9 cellular contexts compared by ENCODE assay signal in the genomic region with DNA sequence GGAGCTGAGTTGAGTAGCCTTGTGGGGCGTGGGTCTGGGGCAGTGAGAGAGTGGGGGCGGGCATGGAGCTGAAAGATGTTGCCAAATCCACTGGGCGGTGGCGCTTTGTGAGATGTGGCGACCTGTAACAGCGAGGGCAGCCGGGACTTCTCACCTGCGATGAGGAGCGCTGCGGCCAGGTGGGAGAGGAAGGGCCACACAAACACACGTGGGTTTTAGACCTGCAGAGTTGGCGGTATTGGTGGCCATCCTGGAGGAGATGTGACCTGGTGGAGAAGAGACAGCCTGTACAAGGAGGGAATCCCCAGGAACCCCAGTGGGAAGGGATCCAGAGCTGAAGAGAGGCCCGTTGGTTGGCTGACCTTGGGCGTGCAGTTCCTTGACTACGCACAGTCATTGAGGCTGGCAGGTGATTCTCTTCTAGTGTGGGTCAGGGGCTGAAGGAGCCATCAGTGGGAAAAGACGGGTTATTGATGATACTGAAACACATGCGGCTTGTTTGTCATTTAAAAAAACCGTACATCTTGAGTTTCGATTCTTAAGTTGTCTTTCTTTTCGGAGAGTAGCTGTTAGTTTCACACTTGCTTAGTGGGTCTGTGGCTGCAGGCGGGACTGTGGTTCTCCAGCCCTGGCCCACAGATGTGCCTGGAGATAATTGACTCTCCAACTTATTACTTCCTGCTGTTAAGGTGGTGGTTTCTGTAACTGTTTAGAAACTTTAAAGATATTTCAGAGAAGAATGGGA.
DNase-seq lines count a peak whose midpoint lies in the region; ATAC-seq lines count a peak whose summit lies in the region.
"Had no signal": no experiment of that assay in that cellular context is flagged by ENCODE, and none has a peak within 500 bp of the region (broad histone marks: within the 10 kb centered on the region; RNA-seq: fewer than 3 reads in every experiment).

No MANE protein-coding gene starts in this region.

- H3K27me3 Mint-ChIP-seq in T-helper 1 cell treated with Interleukin-12 subunit alpha and Interleukin-12 subunit beta and Interleukin-4 antibody, amounts not matched to agents 30 μg/mL and 1 μg/mL, for 36 hours (ENCODE audit: low read depth): no peaks in the 10 kb centered on the region
- H3K27me3 Mint-ChIP-seq in central memory CD8-positive, alpha-beta T cell: no peaks in the 10 kb centered on the region

- H3K36me3 Mint-ChIP-seq in T-helper 1 cell treated with Interleukin-12 subunit alpha and Interleukin-12 subunit beta and Interleukin-4 antibody, amounts not matched to agents 30 μg/mL and 1 μg/mL, for 36 hours (ENCODE audit: low read depth): peaks cover 21% of the 10 kb centered on the region
- peaks cover 20% of the 10 kb centered on the region for H3K36me3 Mint-ChIP-seq in central memory CD8-positive, alpha-beta T cell (ENCODE audit: insufficient read depth)

- no peaks in the 10 kb centered on the region for H3K9me3 Mint-ChIP-seq in T-helper 1 cell treated with Interleukin-12 subunit alpha and Interleukin-12 subunit beta and Interleukin-4 antibody, amounts not matched to agents 30 μg/mL and 1 μg/mL, for 36 hours
- no peaks in the 10 kb centered on the region for H3K9me3 Mint-ChIP-seq in central memory CD8-positive, alpha-beta T cell

- peak; percentile 35 to 72 for DNase-seq in central memory CD8-positive, alpha-beta T cell (ENCODE audit: low spot score in 2 of 2)
- DNase-seq in stimulated activated naive CD4-positive, alpha-beta T cell treated with Interleukin-2 at 50 U/mL for 16 hours (lab: John Stamatoyannopoulos, UW): peak; percentile 62
- no peak for DNase-seq in NCI-H146 (lab: John Stamatoyannopoulos, UW)
- DNase-seq in NCI-H2081 treated with DMSO at 0.1 percent for 48 hours (lab: John Stamatoyannopoulos, UW): no peak
- DNase-seq in EL: no peak

- peak overlapping the region; percentile 95 for H3K27ac Mint-ChIP-seq in T-helper 1 cell treated with Interleukin-12 subunit alpha and Interleukin-12 subunit beta and Interleukin-4 antibody, amounts not matched to agents 30 μg/mL and 1 μg/mL, for 36 hours
- H3K27ac Mint-ChIP-seq in central memory CD8-positive, alpha-beta T cell (ENCODE audit: low read depth): peak overlapping the region; percentile 92

- H3K4me3 Mint-ChIP-seq in T-helper 1 cell treated with Interleukin-12 subunit alpha and Interleukin-12 subunit beta and Interleukin-4 antibody, amounts not matched to agents 30 μg/mL and 1 μg/mL, for 36 hours: peak overlapping the region; percentile 89
- peak overlapping the region; percentile 92 for H3K4me3 Mint-ChIP-seq in central memory CD8-positive, alpha-beta T cell

- ATAC-seq in GM18907 (IDR thresholded peaks at IDR 0.05; ENCODE audit: unreplicated experiment): peak; percentile 38
- ATAC-seq in HG02970 (IDR thresholded peaks at IDR 0.05; ENCODE audit: low FRiP score, unreplicated experiment): peak; percentile 28
- ATAC-seq in central memory CD8-positive, alpha-beta T cell (replicated peaks; ENCODE audit: extremely low read depth, poor library complexity, severe bottlenecking): peak; percentile 69
- ATAC-seq: left lung had no signal

- H3K4me1 Mint-ChIP-seq in T-helper 1 cell treated with Interleukin-12 subunit alpha and Interleukin-12 subunit beta and Interleukin-4 antibody, amounts not matched to agents 30 μg/mL and 1 μg/mL, for 36 hours (ENCODE audit: low read depth): peaks cover 55% of the 10 kb centered on the region
- H3K4me1 Mint-ChIP-seq in central memory CD8-positive, alpha-beta T cell: peaks cover 62% of the 10 kb centered on the region

Comparison
In these comparisons a context has a peak if more than half of its experiments do, and no peak if none do; other contexts are left out.
1. DNase-seq: peak in central memory CD8-positive, alpha-beta T cell (2 of 2) and stimulated activated naive CD4-positive, alpha-beta T cell treated with Interleukin-2 at 50 U/mL for 16 hours (single experiment); none in NCI-H146 (single experiment), NCI-H2081 treated with DMSO at 0.1 percent for 48 hours (single experiment) and EL (single experiment).
2. Peak in every context shown above with its lines, with median percentiles within 50 percentile points of each other: ATAC-seq.